ENCODE assay signal across 8 cellular contexts in genomic region chr9:127424669-127424986, GRCh38. TPM values are rescaled to one million over a fixed set of nuclear protein-coding genes. Genes with fewer than 3 reads are reported as not detected.
A peak's percentile ranks its signal among the peaks of the same experiment; 100 is the strongest.
DNase-seq lines count a peak whose midpoint lies in the region; ATAC-seq lines count a peak whose summit lies in the region.

No MANE protein-coding gene starts in this region.

- H3K27me3 ChIP-seq in iPS-15b (ENCODE audit: control insufficient read depth, insufficient read depth, low read length) = no peaks in the 10 kb centered on the region

- peak overlapping the region; percentile 92 to 99 (median 98) for H3K27ac Mint-ChIP-seq in IgD-negative memory B cell
- peak overlapping the region; percentile 99 for H3K27ac Mint-ChIP-seq in stimulated activated effector memory CD8-positive, alpha-beta T cell treated with anti-CD3 and anti-CD28 coated beads, Interleukin-12 subunit alpha, Interleukin-12 subunit beta, amount 100 ng/mL, for 72 hours

- peaks cover 22 to 35% (median 33%) of the 10 kb centered on the region in 3 donors for H3K4me1 Mint-ChIP-seq in IgD-negative memory B cell
- peaks cover 55% of the 10 kb centered on the region for H3K4me1 Mint-ChIP-seq in stimulated activated effector memory CD8-positive, alpha-beta T cell treated with anti-CD3 and anti-CD28 coated beads, Interleukin-12 subunit alpha, Interleukin-12 subunit beta, amount 100 ng/mL, for 72 hours

- H3K27me3 Mint-ChIP-seq in IgD-negative memory B cell = no peaks in the 10 kb centered on the region

- H3K4me3 Mint-ChIP-seq in IgD-negative memory B cell = peak overlapping the region; percentile 98 to 100 (median 99)
- peak overlapping the region; percentile 100 for H3K4me3 Mint-ChIP-seq in stimulated activated effector memory CD8-positive, alpha-beta T cell treated with anti-CD3 and anti-CD28 coated beads, Interleukin-12 subunit alpha, Interleukin-12 subunit beta, amount 100 ng/mL, for 72 hours

- H3K9ac ChIP-seq in iPS-15b (ENCODE audit: low read depth, low read length) = peak overlapping the region; percentile 98

- H3K9me3 ChIP-seq in iPS-15b (ENCODE audit: control insufficient read depth, insufficient read depth, low read length) = no peaks in the 10 kb centered on the region

- H3K4me1 ChIP-seq in iPS-15b (ENCODE audit: control insufficient read depth, insufficient read depth, low read length) = no peaks in the 10 kb centered on the region

- peaks cover 0 to 2% (median 0%) of the 10 kb centered on the region in 3 donors for H3K9me3 Mint-ChIP-seq in IgD-negative memory B cell
- no peaks in the 10 kb centered on the region for H3K9me3 Mint-ChIP-seq in stimulated activated effector memory CD8-positive, alpha-beta T cell treated with anti-CD3 and anti-CD28 coated beads, Interleukin-12 subunit alpha, Interleukin-12 subunit beta, amount 100 ng/mL, for 72 hours

- DNase-seq in NCI-H82 (lab: John Stamatoyannopoulos, UW) (peak; percentile 54), NCI-H82 treated with DMSO at 0.1 percent for 48 hours (lab: John Stamatoyannopoulos, UW; ENCODE audit: unreplicated experiment) (no peak), NCI-H187 treated with DMSO at 0.1 percent for 48 hours (lab: John Stamatoyannopoulos, UW) (no peak)
- DNase-seq in activated naive CD4-positive, alpha-beta T cell treated with anti-CD3 and anti-CD28 coated beads, Interleukin-2, amount 50 U/mL, for 16 hours = peak; percentile 54
- no peak for DNase-seq in stimulated activated effector memory CD8-positive, alpha-beta T cell treated with anti-CD3 and anti-CD28 coated beads, Interleukin-12 subunit alpha, Interleukin-12 subunit beta, amount 100 ng/mL, for 72 hours (ENCODE audit: low spot score in 2 of 2)

- H3K36me3 Mint-ChIP-seq in IgD-negative memory B cell = no peaks in the 10 kb centered on the region
- H3K36me3 Mint-ChIP-seq in stimulated activated effector memory CD8-positive, alpha-beta T cell treated with anti-CD3 and anti-CD28 coated beads, Interleukin-12 subunit alpha, Interleukin-12 subunit beta, amount 100 ng/mL, for 72 hours = peaks cover 61% of the 10 kb centered on the region

- H3K4me3 ChIP-seq in iPS-15b (ENCODE audit: low read depth, low read length) = peak overlapping the region; percentile 98

- peak; percentile 36 for ATAC-seq in stimulated activated effector memory CD8-positive, alpha-beta T cell treated with anti-CD3 and anti-CD28 coated beads, Interleukin-12 subunit alpha, Interleukin-12 subunit beta, amount 100 ng/mL, for 72 hours
- ATAC-seq in GM19324 (IDR thresholded peaks at IDR 0.05; ENCODE audit: low FRiP score, unreplicated experiment) = no peak

- peaks cover 9% of the 10 kb centered on the region for H3K36me3 ChIP-seq in iPS-15b (ENCODE audit: control insufficient read depth, insufficient read depth, low read length)

RNA-seq across cellular contexts. Expression of gene ZNF79, which starts 0.4 kb away (rescaled TPM):
- 8.7 TPM for polyA plus RNA-seq in IgD-negative memory B cell

RNA-seq across cellular contexts. Expression of gene RPL12, which starts 26.6 kb away (rescaled TPM):
- 2,090 TPM for polyA plus RNA-seq in IgD-negative memory B cell

RNA-seq across cellular contexts. Expression of gene LRSAM1, which starts 26.7 kb away (rescaled TPM):
- polyA plus RNA-seq in IgD-negative memory B cell = 15.7 TPM

RNA-seq across cellular contexts. Expression of gene SLC2A8, which starts 27.7 kb away (rescaled TPM):
- 7.8 TPM for polyA plus RNA-seq in IgD-negative memory B cell

Comparison
In these comparisons a context has a peak if more than half of its experiments do, and no peak if none do; other contexts are left out.
1. DNase-seq: peak in NCI-H82 (single experiment) and activated naive CD4-positive, alpha-beta T cell treated with anti-CD3 and anti-CD28 coated beads, Interleukin-2, amount 50 U/mL, for 16 hours (single experiment); none in NCI-H82 treated with DMSO at 0.1 percent for 48 hours (single experiment), stimulated activated effector memory CD8-positive, alpha-beta T cell treated with anti-CD3 and anti-CD28 coated beads, Interleukin-12 subunit alpha, Interleukin-12 subunit beta, amount 100 ng/mL, for 72 hours (0 of 2) and NCI-H187 treated with DMSO at 0.1 percent for 48 hours (single experiment).